1 cellular context compared by ENCODE assay signal in the genomic region with DNA sequence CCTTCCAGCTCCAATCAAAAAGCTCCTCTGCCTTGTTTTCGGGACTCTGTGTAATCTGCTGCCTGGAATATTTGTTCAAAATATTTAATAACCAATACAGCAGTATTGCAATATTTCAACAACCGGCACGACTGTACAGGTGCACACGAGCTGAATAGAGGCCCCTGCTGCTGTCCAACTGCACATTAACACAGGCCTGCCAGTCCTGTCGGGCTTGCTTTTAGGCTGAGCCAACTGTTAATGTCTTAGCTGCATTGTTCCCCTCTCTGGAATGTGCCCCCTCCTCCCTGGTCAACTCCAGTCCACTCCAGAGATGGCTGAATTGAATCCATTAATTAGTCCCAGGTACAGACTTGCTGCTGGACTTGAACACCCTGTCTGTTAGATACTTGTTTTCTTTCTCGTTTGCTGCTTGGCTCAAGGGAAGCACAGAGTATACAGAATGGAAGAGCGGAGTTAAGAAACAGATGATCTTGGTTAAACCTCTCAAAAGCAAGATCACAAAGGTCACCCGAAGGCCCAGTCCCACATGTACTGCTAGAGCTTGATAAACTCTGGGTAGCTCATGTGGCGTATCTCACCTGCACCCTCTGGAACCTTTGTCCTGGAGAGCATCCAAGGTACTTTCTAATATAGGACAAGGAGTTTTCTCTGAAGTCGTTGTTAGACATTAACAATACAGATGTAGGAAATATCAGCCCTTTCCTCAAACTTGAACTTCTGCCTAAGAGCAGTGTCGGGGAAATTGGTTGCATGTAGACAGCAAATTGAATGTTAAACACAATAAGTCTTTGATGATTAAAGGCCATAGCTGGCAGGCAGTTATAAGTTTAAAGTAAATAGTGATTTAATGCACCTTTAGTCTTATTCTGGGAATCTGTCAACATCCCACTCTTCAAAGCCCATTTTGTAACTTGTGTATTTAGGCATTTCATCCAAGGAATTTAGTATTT.
TF ChIP-seq lines count a peak whose summit lies in the region.

No MANE protein-coding gene starts in this region.

TF ChIP-seq in HepG2, 621 proteins besides CTCF, POLR2A, EP300 and RAD21 (continued from another document and continues in another):
- TF ChIP-seq, protein P1, sequence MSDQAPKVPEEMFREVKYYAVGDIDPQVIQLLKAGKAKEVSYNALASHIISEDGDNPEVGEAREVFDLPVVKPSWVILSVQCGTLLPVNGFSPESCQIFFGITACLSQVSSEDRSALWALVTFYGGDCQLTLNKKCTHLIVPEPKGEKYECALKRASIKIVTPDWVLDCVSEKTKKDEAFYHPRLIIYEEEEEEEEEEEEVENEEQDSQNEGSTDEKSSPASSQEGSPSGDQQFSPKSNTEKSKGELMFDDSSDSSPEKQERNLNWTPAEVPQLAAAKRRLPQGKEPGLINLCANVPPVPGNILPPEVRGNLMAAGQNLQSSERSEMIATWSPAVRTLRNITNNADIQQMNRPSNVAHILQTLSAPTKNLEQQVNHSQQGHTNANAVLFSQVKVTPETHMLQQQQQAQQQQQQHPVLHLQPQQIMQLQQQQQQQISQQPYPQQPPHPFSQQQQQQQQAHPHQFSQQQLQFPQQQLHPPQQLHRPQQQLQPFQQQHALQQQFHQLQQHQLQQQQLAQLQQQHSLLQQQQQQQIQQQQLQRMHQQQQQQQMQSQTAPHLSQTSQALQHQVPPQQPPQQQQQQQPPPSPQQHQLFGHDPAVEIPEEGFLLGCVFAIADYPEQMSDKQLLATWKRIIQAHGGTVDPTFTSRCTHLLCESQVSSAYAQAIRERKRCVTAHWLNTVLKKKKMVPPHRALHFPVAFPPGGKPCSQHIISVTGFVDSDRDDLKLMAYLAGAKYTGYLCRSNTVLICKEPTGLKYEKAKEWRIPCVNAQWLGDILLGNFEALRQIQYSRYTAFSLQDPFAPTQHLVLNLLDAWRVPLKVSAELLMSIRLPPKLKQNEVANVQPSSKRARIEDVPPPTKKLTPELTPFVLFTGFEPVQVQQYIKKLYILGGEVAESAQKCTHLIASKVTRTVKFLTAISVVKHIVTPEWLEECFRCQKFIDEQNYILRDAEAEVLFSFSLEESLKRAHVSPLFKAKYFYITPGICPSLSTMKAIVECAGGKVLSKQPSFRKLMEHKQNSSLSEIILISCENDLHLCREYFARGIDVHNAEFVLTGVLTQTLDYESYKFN (CRISPR knock-in tag; conservative IDR thresholded peaks at IDR 0.05), result peak; percentile 54; the same call in 1 of the 2 replicates
- TF ChIP-seq ZSCAN20 (CRISPR knock-in tag; IDR thresholded peaks at IDR 0.05; ENCODE audit: borderline replicate concordance), result no peak
- peak; percentile 47 for TF ChIP-seq ZEB1 (IDR thresholded peaks at IDR 0.05; ENCODE audit: insufficient replicate concordance, low read depth)
- TF ChIP-seq ZKSCAN8 (CRISPR knock-in tag; IDR thresholded peaks at IDR 0.05; ENCODE audit: borderline replicate concordance), result peak; percentile 83; the same call in 1 of the 2 replicates
- TF ChIP-seq ZNF607 (CRISPR knock-in tag; IDR thresholded peaks at IDR 0.05; ENCODE audit: borderline replicate concordance), result 0 out of 2 replicates have a peak, but pooled peaks have one; percentile 7
- TF ChIP-seq ERF (CRISPR knock-in tag; IDR thresholded peaks at IDR 0.05), result peak; percentile 73; the same call in 1 of the 2 replicates
- no peak for TF ChIP-seq HOXA9 (CRISPR knock-in tag; IDR thresholded peaks at IDR 0.05; ENCODE audit: borderline replicate concordance)
- TF ChIP-seq ZNF143 (CRISPR knock-in tag; IDR thresholded peaks at IDR 0.05), result no peak
- TF ChIP-seq ZNF441 (CRISPR knock-in tag; IDR thresholded peaks at IDR 0.05; ENCODE audit: borderline replicate concordance), result peak; percentile 93
- peak; percentile 62; the same call in 1 of the 2 replicates for TF ChIP-seq KLF11 (CRISPR knock-in tag; IDR thresholded peaks at IDR 0.05)
- TF ChIP-seq, protein P2, sequence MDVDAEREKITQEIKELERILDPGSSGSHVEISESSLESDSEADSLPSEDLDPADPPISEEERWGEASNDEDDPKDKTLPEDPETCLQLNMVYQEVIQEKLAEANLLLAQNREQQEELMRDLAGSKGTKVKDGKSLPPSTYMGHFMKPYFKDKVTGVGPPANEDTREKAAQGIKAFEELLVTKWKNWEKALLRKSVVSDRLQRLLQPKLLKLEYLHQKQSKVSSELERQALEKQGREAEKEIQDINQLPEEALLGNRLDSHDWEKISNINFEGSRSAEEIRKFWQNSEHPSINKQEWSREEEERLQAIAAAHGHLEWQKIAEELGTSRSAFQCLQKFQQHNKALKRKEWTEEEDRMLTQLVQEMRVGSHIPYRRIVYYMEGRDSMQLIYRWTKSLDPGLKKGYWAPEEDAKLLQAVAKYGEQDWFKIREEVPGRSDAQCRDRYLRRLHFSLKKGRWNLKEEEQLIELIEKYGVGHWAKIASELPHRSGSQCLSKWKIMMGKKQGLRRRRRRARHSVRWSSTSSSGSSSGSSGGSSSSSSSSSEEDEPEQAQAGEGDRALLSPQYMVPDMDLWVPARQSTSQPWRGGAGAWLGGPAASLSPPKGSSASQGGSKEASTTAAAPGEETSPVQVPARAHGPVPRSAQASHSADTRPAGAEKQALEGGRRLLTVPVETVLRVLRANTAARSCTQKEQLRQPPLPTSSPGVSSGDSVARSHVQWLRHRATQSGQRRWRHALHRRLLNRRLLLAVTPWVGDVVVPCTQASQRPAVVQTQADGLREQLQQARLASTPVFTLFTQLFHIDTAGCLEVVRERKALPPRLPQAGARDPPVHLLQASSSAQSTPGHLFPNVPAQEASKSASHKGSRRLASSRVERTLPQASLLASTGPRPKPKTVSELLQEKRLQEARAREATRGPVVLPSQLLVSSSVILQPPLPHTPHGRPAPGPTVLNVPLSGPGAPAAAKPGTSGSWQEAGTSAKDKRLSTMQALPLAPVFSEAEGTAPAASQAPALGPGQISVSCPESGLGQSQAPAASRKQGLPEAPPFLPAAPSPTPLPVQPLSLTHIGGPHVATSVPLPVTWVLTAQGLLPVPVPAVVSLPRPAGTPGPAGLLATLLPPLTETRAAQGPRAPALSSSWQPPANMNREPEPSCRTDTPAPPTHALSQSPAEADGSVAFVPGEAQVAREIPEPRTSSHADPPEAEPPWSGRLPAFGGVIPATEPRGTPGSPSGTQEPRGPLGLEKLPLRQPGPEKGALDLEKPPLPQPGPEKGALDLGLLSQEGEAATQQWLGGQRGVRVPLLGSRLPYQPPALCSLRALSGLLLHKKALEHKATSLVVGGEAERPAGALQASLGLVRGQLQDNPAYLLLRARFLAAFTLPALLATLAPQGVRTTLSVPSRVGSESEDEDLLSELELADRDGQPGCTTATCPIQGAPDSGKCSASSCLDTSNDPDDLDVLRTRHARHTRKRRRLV (CRISPR knock-in tag; IDR thresholded peaks at IDR 0.05), result no peak
- TF ChIP-seq, protein P3, sequence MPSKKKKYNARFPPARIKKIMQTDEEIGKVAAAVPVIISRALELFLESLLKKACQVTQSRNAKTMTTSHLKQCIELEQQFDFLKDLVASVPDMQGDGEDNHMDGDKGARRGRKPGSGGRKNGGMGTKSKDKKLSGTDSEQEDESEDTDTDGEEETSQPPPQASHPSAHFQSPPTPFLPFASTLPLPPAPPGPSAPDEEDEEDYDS (CRISPR knock-in tag; IDR thresholded peaks at IDR 0.05), result peak; percentile 24; the same call in 1 of the 2 replicates
- no peak for TF ChIP-seq SMYD3 (CRISPR knock-in tag; IDR thresholded peaks at IDR 0.05)
- TF ChIP-seq, protein P4, sequence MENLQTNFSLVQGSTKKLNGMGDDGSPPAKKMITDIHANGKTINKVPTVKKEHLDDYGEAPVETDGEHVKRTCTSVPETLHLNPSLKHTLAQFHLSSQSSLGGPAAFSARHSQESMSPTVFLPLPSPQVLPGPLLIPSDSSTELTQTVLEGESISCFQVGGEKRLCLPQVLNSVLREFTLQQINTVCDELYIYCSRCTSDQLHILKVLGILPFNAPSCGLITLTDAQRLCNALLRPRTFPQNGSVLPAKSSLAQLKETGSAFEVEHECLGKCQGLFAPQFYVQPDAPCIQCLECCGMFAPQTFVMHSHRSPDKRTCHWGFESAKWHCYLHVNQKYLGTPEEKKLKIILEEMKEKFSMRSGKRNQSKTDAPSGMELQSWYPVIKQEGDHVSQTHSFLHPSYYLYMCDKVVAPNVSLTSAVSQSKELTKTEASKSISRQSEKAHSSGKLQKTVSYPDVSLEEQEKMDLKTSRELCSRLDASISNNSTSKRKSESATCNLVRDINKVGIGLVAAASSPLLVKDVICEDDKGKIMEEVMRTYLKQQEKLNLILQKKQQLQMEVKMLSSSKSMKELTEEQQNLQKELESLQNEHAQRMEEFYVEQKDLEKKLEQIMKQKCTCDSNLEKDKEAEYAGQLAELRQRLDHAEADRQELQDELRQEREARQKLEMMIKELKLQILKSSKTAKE (CRISPR knock-in tag; IDR thresholded peaks at IDR 0.05; ENCODE audit: borderline replicate concordance), result peak; percentile 97
- peak; percentile 97; the same call in 1 of the 2 replicates for TF ChIP-seq NFIC (IDR thresholded peaks at IDR 0.05; ENCODE audit: low read length)
- TF ChIP-seq FOXA1 (IDR thresholded peaks at IDR 0.05), result peak; percentile 93
- peak; percentile 92 for TF ChIP-seq FOXA1 (CRISPR knock-in tag; IDR thresholded peaks at IDR 0.05)
- TF ChIP-seq SP2 (CRISPR knock-in tag; IDR thresholded peaks at IDR 0.05), result no peak
- TF ChIP-seq GFI1 (CRISPR knock-in tag; IDR thresholded peaks at IDR 0.05; ENCODE audit: borderline replicate concordance), result peak; percentile 43
- TF ChIP-seq, protein P5, sequence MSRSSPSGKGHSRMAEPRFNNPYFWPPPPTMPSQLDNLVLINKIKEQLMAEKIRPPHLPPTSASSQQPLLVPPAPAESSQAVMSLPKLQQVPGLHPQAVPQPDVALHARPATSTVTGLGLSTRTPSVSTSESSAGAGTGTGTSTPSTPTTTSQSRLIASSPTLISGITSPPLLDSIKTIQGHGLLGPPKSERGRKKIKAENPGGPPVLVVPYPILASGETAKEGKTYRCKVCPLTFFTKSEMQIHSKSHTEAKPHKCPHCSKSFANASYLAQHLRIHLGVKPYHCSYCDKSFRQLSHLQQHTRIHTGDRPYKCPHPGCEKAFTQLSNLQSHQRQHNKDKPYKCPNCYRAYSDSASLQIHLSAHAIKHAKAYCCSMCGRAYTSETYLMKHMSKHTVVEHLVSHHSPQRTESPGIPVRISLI (CRISPR knock-in tag; IDR thresholded peaks at IDR 0.05; ENCODE audit: borderline replicate concordance), result peak; percentile 73; the same call in 1 of the 2 replicates
- TF ChIP-seq, protein P6, sequence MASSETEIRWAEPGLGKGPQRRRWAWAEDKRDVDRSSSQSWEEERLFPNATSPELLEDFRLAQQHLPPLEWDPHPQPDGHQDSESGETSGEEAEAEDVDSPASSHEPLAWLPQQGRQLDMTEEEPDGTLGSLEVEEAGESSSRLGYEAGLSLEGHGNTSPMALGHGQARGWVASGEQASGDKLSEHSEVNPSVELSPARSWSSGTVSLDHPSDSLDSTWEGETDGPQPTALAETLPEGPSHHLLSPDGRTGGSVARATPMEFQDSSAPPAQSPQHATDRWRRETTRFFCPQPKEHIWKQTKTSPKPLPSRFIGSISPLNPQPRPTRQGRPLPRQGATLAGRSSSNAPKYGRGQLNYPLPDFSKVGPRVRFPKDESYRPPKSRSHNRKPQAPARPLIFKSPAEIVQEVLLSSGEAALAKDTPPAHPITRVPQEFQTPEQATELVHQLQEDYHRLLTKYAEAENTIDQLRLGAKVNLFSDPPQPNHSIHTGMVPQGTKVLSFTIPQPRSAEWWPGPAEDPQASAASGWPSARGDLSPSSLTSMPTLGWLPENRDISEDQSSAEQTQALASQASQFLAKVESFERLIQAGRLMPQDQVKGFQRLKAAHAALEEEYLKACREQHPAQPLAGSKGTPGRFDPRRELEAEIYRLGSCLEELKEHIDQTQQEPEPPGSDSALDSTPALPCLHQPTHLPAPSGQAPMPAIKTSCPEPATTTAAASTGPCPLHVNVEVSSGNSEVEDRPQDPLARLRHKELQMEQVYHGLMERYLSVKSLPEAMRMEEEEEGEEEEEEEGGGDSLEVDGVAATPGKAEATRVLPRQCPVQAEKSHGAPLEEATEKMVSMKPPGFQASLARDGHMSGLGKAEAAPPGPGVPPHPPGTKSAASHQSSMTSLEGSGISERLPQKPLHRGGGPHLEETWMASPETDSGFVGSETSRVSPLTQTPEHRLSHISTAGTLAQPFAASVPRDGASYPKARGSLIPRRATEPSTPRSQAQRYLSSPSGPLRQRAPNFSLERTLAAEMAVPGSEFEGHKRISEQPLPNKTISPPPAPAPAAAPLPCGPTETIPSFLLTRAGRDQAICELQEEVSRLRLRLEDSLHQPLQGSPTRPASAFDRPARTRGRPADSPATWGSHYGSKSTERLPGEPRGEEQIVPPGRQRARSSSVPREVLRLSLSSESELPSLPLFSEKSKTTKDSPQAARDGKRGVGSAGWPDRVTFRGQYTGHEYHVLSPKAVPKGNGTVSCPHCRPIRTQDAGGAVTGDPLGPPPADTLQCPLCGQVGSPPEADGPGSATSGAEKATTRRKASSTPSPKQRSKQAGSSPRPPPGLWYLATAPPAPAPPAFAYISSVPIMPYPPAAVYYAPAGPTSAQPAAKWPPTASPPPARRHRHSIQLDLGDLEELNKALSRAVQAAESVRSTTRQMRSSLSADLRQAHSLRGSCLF (CRISPR knock-in tag; IDR thresholded peaks at IDR 0.05; ENCODE audit: borderline replicate concordance), result 0 out of 2 replicates have a peak, but pooled peaks have one; percentile 26
- TF ChIP-seq SOX5 (CRISPR knock-in tag; IDR thresholded peaks at IDR 0.05; ENCODE audit: borderline replicate concordance), result peak; percentile 92
- TF ChIP-seq ZNF674 (CRISPR knock-in tag; IDR thresholded peaks at IDR 0.05; ENCODE audit: low read depth), result no peak
- no peak for TF ChIP-seq ZNF567 (CRISPR knock-in tag; IDR thresholded peaks at IDR 0.05; ENCODE audit: borderline replicate concordance)
- peak; percentile 62; the same call in 1 of the 2 replicates for TF ChIP-seq ZNF335 (CRISPR knock-in tag; IDR thresholded peaks at IDR 0.05)
- no peak for TF ChIP-seq ZNF24 (IDR thresholded peaks at IDR 0.05)
- peak; percentile 75 for TF ChIP-seq DPF2 (CRISPR knock-in tag; IDR thresholded peaks at IDR 0.05; ENCODE audit: borderline replicate concordance, low read depth)
